Comparison of ENCODE assay signal across 10 cellular contexts in the genomic region with DNA sequence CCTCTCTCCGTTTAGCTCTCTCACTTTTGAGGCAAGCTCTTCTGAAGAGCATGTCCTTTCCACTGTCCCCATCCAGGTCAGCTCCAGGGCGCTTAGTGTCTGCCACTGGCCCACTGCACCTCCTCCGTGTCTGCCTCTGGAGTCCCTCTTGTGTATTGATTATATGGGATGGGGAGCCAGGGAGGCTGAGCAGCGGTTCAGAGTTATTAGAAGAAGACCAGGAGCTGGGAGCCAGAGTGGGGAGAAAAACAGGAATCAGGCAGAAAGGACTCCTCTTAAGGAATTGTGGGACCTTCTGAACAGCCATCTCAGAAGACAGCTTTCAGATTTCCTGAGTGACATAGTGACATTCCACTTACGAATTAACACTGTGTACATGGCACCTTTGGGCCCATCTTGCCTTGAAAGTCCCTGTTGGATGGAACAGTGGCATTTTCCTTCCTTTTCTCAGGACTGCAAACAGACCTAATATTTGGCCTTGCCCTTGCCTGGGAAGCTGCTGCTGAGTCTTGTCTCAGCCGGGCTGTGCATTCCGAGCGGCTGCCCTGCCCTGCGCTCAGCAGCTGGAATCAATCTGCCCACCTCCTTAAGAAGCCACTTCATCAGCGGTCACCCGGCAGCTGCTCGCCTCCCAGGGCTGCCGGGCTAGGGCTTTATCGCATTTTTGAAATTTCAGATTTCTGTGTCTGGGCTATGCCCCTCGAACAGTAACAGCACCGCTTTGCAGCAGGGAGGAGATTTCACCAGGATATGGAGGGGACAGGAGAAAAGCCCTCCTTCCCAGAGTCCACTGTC.
DNase-seq lines count a peak whose midpoint lies in the region; ATAC-seq and TF ChIP-seq lines count a peak whose summit lies in the region.
"Had no signal": no experiment of that assay in that cellular context is flagged by ENCODE, and none has a peak within 500 bp of the region (broad histone marks: within the 10 kb centered on the region; RNA-seq: fewer than 3 reads in every experiment).

No MANE protein-coding gene starts in this region.

- peak overlapping the region; percentile 100 for H3K4me2 ChIP-seq in neural progenitor cell

- no peaks in the 10 kb centered on the region for H3K9me3 ChIP-seq in Peyer's patch
- no peaks in the 10 kb centered on the region for H3K9me3 ChIP-seq in neural progenitor cell (ENCODE audit: low read depth)
- H3K9me3 ChIP-seq: BLaER1 treated with 17β-estradiol and CSF1 and Interleukin-3, amounts not matched to agents 10 nM and 100 nM had no signal

- H3K9ac ChIP-seq in neural progenitor cell: no peak overlapping the region
- H3K9ac ChIP-seq: BLaER1 treated with 17β-estradiol and CSF1 and Interleukin-3, amounts not matched to agents 10 nM and 100 nM had no signal

- peaks cover 29% of the 10 kb centered on the region for H3K27me3 Mint-ChIP-seq in neural progenitor cell (ENCODE audit: insufficient read depth, low read depth)

- H2AFZ ChIP-seq in neural progenitor cell (replicated peaks): no peak overlapping the region

- H3K27me3 ChIP-seq in Peyer's patch (no peaks in the 10 kb centered on the region), foreskin keratinocyte (peaks cover 4% of the 10 kb centered on the region), neural progenitor cell (peaks cover 56% of the 10 kb centered on the region)

- POLR2A ChIA-PET in AG04449 (lab: Yijun Ruan, JAX): interaction anchor here (0.7 to 1.0 kb wide), 2 partner anchors 666 to 1218 kb away, joined by 3 read pairs; no protein-coding TSS in a partner anchor

- no peaks in the 10 kb centered on the region for H3K79me2 ChIP-seq in neural progenitor cell (ENCODE audit: low read depth)

- H3K36me3 Mint-ChIP-seq in neural progenitor cell: no peaks in the 10 kb centered on the region

- peaks cover 8% of the 10 kb centered on the region for H4K20me1 ChIP-seq in neural progenitor cell (ENCODE audit: low read depth)

- H3K4me1 Mint-ChIP-seq in neural progenitor cell: peaks cover 15% of the 10 kb centered on the region

- DNase-seq in AG04449 (ENCODE audit: low read depth, low spot score) (peak; percentile 75), Peyer's patch (peak in 1 of 3 donors; percentile 56), foreskin keratinocyte (peak in 1 of 2 donors; percentile 33), neural progenitor cell (ENCODE audit: low spot score) (peak; percentile 43), glomerular visceral epithelial cell (ENCODE audit: extremely low spot score) (no peak)
- no peak for DNase-seq in stimulated activated CD8-positive, alpha-beta memory T cell treated with anti-CD3 and anti-CD28 coated beads, Interleukin-4, amount 100 ng/mL, for 48 hours
- DNase-seq: NCI-H2029 treated with DMSO at 0.1 percent for 48 hours had no signal

- no peak for TF ChIP-seq POLR2A in Peyer's patch (IDR thresholded peaks at IDR 0.05)

- ATAC-seq in foreskin keratinocyte (peak; percentile 47), GM21825 (IDR thresholded peaks at IDR 0.05; ENCODE audit: unreplicated experiment) (no peak), HG02973 (IDR thresholded peaks at IDR 0.05; ENCODE audit: unreplicated experiment) (no peak)

- H3K4me3 Mint-ChIP-seq in neural progenitor cell: peak overlapping the region; percentile 87

- H3K9me3 Mint-ChIP-seq in neural progenitor cell: no peaks in the 10 kb centered on the region

- H3K4me3 ChIP-seq in AG04449 (ENCODE audit: low read depth, low read length) (peak overlapping the region; percentile 88), Peyer's patch (peak overlapping the region in 2 of 4 donors; percentile 84 to 92), neural progenitor cell (peak overlapping the region; percentile 86)

- peak overlapping the region; percentile 36 to 91 (median 80) for H3K27ac ChIP-seq in Peyer's patch
- H3K27ac ChIP-seq in foreskin keratinocyte: no peak overlapping the region
- no peak overlapping the region for H3K27ac ChIP-seq in neural progenitor cell
- H3K27ac ChIP-seq: BLaER1 treated with 17β-estradiol and CSF1 and Interleukin-3, amounts not matched to agents 10 nM and 100 nM had no signal

- CTCF ChIA-PET in AG04449 (lab: Yijun Ruan, JAX): interaction anchor here (0.5 to 3.0 kb wide), 11 partner anchors 9 to 1317 kb away, joined by 3 to 11 read pairs (median 4); no protein-coding TSS in a partner anchor

- peaks cover 0 to 24% (median 0%) of the 10 kb centered on the region in 4 donors for H3K4me1 ChIP-seq in Peyer's patch
- peaks cover 6% of the 10 kb centered on the region for H3K4me1 ChIP-seq in foreskin keratinocyte
- peaks cover 17% of the 10 kb centered on the region for H3K4me1 ChIP-seq in neural progenitor cell

- peaks cover 16% of the 10 kb centered on the region for H3F3A ChIP-seq in neural progenitor cell (ENCODE audit: low read depth)

- H3K36me3 ChIP-seq in Peyer's patch: no peaks in the 10 kb centered on the region
- no peaks in the 10 kb centered on the region for H3K36me3 ChIP-seq in neural progenitor cell
- H3K36me3 ChIP-seq: BLaER1 treated with 17β-estradiol and CSF1 and Interleukin-3, amounts not matched to agents 10 nM and 100 nM had no signal

- H3K27ac Mint-ChIP-seq in neural progenitor cell: no peak overlapping the region

- TF ChIP-seq CTCF in AG04449 (IDR thresholded peaks at IDR 0.05; ENCODE audit: insufficient read depth, low read length, missing control alignments) (no peak), Peyer's patch (IDR thresholded peaks at IDR 0.05) (no peak), foreskin keratinocyte (conservative IDR thresholded peaks at IDR 0.05) (no peak), neural progenitor cell (IDR thresholded peaks at IDR 0.05) (no peak)

Comparison
In these comparisons a context has a peak if more than half of its experiments do, and no peak if none do; other contexts are left out.
1. DNase-seq: peak in AG04449 (single experiment) and neural progenitor cell (single experiment); none in stimulated activated CD8-positive, alpha-beta memory T cell treated with anti-CD3 and anti-CD28 coated beads, Interleukin-4, amount 100 ng/mL, for 48 hours (single experiment) and glomerular visceral epithelial cell (single experiment).
2. H3K27ac ChIP-seq: peak in Peyer's patch (4 of 4); none in foreskin keratinocyte (single experiment) and neural progenitor cell (single experiment).